8 cellular contexts compared by ENCODE assay signal in genomic region chr3:113746955-113747718, GRCh38. TPM values are rescaled to one million over a fixed set of nuclear protein-coding genes. Genes with fewer than 3 reads are reported as not detected.
DNase-seq lines count a peak whose midpoint lies in the region; ATAC-seq and TF ChIP-seq lines count a peak whose summit lies in the region.

Gene ATP6V1A, plus strand, starts transcription at chr3:113747035. Its CDS starts 31,719 bp downstream, at chr3:113778754.

- H3K9me3 ChIP-seq in CD8-positive, alpha-beta memory T cell (ENCODE audit: low read length), result no peaks in the 10 kb centered on the region
- H3K9me3 ChIP-seq in adrenal gland (replicated peaks in 1 of 3) (no peaks in the 10 kb centered on the region), sigmoid colon (no peaks in the 10 kb centered on the region)

- TF ChIP-seq CTCF in adrenal gland (IDR thresholded peaks at IDR 0.05), result no peak
- no peak for TF ChIP-seq CTCF in sigmoid colon (IDR thresholded peaks at IDR 0.05)

- DNase-seq in CD8-positive, alpha-beta memory T cell, result peak in 4 of 5 donors; percentile 1 to 88 (median 74)
- DNase-seq in T-cell (peak in 33 of 34 experiments; percentile 61 to 80 (median 71)), adrenal gland (peak; percentile 27 to 85 (median 67)), hepatic stellate cell (ENCODE audit: low spot score) (peak; percentile 79), sigmoid colon (peak; percentile 87), kidney glomerular epithelial cell (lab: John Stamatoyannopoulos, UW) (no peak)

- no peaks in the 10 kb centered on the region for H3K36me3 ChIP-seq in CD8-positive, alpha-beta memory T cell (ENCODE audit: insufficient read depth, low read length)
- H3K36me3 ChIP-seq in adrenal gland (replicated peaks in 1 of 2) (no peaks in the 10 kb centered on the region), sigmoid colon (no peaks in the 10 kb centered on the region)

- POLR2A ChIA-PET in CD8-positive, alpha-beta memory T cell (lab: Charles Lee), result interaction anchor here (0.8 to 3.0 kb wide), 5 partner anchors 12 to 309 kb away, joined by 3 to 29 read pairs (median 8); partner anchors contain the start of genes CCDC191, QTRT2 and USF3
- POLR2A ChIA-PET in T-cell (lab: Charles Lee), result interaction anchor here (0.5 to 1.4 kb wide), 10 partner anchors 9 to 1375 kb away, joined by 3 to 15 read pairs (median 5); partner anchors contain the start of gene USF3 (in 1 of the 2)

- peaks cover 0 to 34% (median 0%) of the 10 kb centered on the region in 3 donors for H3K36me3 Mint-ChIP-seq in CD8-positive, alpha-beta memory T cell
- no peaks in the 10 kb centered on the region for H3K36me3 Mint-ChIP-seq in T-cell

- H3K27me3 ChIP-seq in CD8-positive, alpha-beta memory T cell (ENCODE audit: insufficient read depth, low read length, poor library complexity, severe bottlenecking), result no peaks in the 10 kb centered on the region
- no peaks in the 10 kb centered on the region for H3K27me3 ChIP-seq in adrenal gland
- no peaks in the 10 kb centered on the region for H3K27me3 ChIP-seq in sigmoid colon

- peaks cover 51 to 65% (median 61%) of the 10 kb centered on the region in 3 donors for H3K4me1 Mint-ChIP-seq in CD8-positive, alpha-beta memory T cell
- H3K4me1 Mint-ChIP-seq in T-cell, result peaks cover 52 to 72% (median 59%) of the 10 kb centered on the region in 3 donors

- peak within 1 kb of the TSS; percentile 99 for H3K27ac ChIP-seq in CD8-positive, alpha-beta memory T cell (ENCODE audit: low read depth, low read length)
- peak within 1 kb of the TSS; percentile 97 to 100 (median 98) for H3K27ac ChIP-seq in adrenal gland
- peak within 1 kb of the TSS; percentile 94 to 98 (median 97) for H3K27ac ChIP-seq in sigmoid colon

- intact Hi-C loops in adrenal gland (cut with DNase I) (no loop called here), sigmoid colon (cut with DNase I) (loop anchor here (2.0 to 10.0 kb wide), 8 partner anchors 50 to 1185 kb away; partner anchors contain the start of genes ATG3, SLC35A5 and USF3)

- WGBS in adrenal gland, 4 donors, result 0 to 1% (median 0%) methylated on average over 22 to 31 of the region's 31 CpGs
- 0% methylated on average over 31 of the region's 31 CpGs for WGBS in sigmoid colon, 2 donors

- CTCF ChIA-PET in CD8-positive, alpha-beta memory T cell (lab: Charles Lee), result interaction anchor here (0.5 to 3.2 kb wide), 5 partner anchors 9 to 232 kb away, joined by 3 to 75 read pairs (median 3); partner anchors contain the start of gene SPICE1
- CTCF ChIA-PET in T-cell (lab: Charles Lee), result interaction anchor here (0.7 to 3.6 kb wide), 12 partner anchors 10 to 544 kb away, joined by 3 to 109 read pairs (median 3); partner anchors contain the start of genes CCDC191 (in 1 of the 2), GRAMD1C (in 1 of the 2), QTRT2 (in 1 of the 2) and USF3 (in 1 of the 2)

- H3K27me3 Mint-ChIP-seq in CD8-positive, alpha-beta memory T cell, result peaks cover 0 to 8% of the 10 kb centered on the region in 2 donors
- H3K27me3 Mint-ChIP-seq in T-cell, result no peaks in the 10 kb centered on the region

- peak within 1 kb of the TSS; percentile 92 to 100 (median 98) for H3K4me3 Mint-ChIP-seq in CD8-positive, alpha-beta memory T cell
- H3K4me3 Mint-ChIP-seq in T-cell, result peak within 1 kb of the TSS; percentile 92 to 100 (median 95)

- no peak for TF ChIP-seq EP300 in sigmoid colon (IDR thresholded peaks at IDR 0.05)

- peak within 1 kb of the TSS; percentile 78 for H3K4me3 ChIP-seq in CD8-positive, alpha-beta memory T cell (ENCODE audit: low read length)
- H3K4me3 ChIP-seq in adrenal gland (peak within 1 kb of the TSS; percentile 69 to 96 (median 91)), sigmoid colon (peak within 1 kb of the TSS; percentile 75 to 84 (median 78))

- peak within 1 kb of the TSS; percentile 100 for H3K27ac Mint-ChIP-seq in CD8-positive, alpha-beta memory T cell
- peak within 1 kb of the TSS; percentile 97 to 100 for H3K27ac Mint-ChIP-seq in T-cell

- H3K4me1 ChIP-seq in CD8-positive, alpha-beta memory T cell (ENCODE audit: insufficient read depth, low read length), result peaks cover 36% of the 10 kb centered on the region
- H3K4me1 ChIP-seq in adrenal gland (replicated peaks in 1 of 2) (peaks cover 12 to 59% of the 10 kb centered on the region in 2 donors), sigmoid colon (peaks cover 0 to 50% (median 30%) of the 10 kb centered on the region in 4 donors)

- TF ChIP-seq POLR2A in adrenal gland (IDR thresholded peaks at IDR 0.05), result peak in 1 of 2 donors; percentile 63
- no peak for TF ChIP-seq POLR2A in sigmoid colon (IDR thresholded peaks at IDR 0.05)

- H3K9me3 Mint-ChIP-seq in CD8-positive, alpha-beta memory T cell, result peaks cover 0 to 2% (median 0%) of the 10 kb centered on the region in 5 donors
- H3K9me3 Mint-ChIP-seq in T-cell, result no peaks in the 10 kb centered on the region

- peak; percentile 39 for ATAC-seq in GM19328 (IDR thresholded peaks at IDR 0.05; ENCODE audit: unreplicated experiment)
- peak; percentile 18 for ATAC-seq in HG03469 (IDR thresholded peaks at IDR 0.05; ENCODE audit: unreplicated experiment)
- peak; percentile 53 to 62 (median 58) for ATAC-seq in T-cell (replicated peaks in 1 of 4)

RNA-seq across cellular contexts. Expression of gene ATP6V1A, which starts in this region (rescaled TPM):
- 10 to 100 TPM; 45.4 to 48.0 TPM for total RNA-seq in CD8-positive, alpha-beta memory T cell
- polyA plus RNA-seq in CD8-positive, alpha-beta memory T cell, result 34.0 TPM
- total RNA-seq in T-cell (10 to 100 TPM; 14.9 to 23.7 (median 17.8) TPM), adrenal gland (100 to 1,000 TPM in 6 of 8 donors, 10 to 100 TPM in 2; 95.1 to 165 (median 117) TPM), sigmoid colon (10 to 100 TPM; 19.4 to 34.6 (median 26.1) TPM)
- polyA plus RNA-seq in adrenal gland (100 to 1,000 TPM in 1 of 3 donors, 10 to 100 TPM in 2; 14.7 to 101 (median 15.2) TPM), sigmoid colon (10 to 100 TPM; 15.0 to 22.2 (median 19.4) TPM)
